In the genomic region with DNA sequence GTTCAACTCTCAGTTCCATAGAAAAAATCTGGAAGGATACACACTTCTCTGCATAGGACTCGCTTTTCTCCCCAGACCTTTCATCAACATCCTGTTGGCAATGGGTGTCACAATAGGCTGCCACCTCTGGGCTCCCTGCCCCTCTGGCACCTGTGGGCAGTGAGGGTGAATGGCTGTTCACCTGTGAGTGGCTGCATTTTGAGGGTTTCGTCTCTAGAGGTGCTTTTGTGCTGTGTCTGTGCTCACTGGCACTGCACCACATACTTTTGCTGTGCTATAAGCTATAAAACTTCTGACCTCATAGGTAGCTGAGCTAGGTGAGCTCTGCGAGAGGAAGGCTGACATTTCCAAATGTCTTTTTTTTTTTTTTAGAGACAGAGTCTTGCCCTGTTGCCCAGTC, we compare ENCODE assay signal across 11 cellular contexts. TPM values are rescaled to one million over a fixed set of nuclear protein-coding genes. Genes with fewer than 3 reads are reported as not detected.
"Had no signal": no experiment of that assay in that cellular context is flagged by ENCODE, and none has a peak within 500 bp of the region (broad histone marks: within the 10 kb centered on the region; RNA-seq: fewer than 3 reads in every experiment).

No MANE protein-coding gene starts in this region.

- H3K27me3 ChIP-seq: esophagus squamous epithelium, testis had no signal

- H3K27ac ChIP-seq: testis had no signal

- DNase-seq: activated CD4-positive, alpha-beta memory T cell treated with anti-CD3 and anti-CD28 coated beads, Interleukin-2, amount 10 ng/mL, durations not matched to agents 7 days and 5 days; activated CD8-positive, alpha-beta memory T cell treated with anti-CD3 and anti-CD28 coated beads, Interleukin-2, amount 50 U/mL, for 48 hours; esophagus squamous epithelium; foreskin fibroblast; left ventricle myocardium superior; stimulated activated CD4-positive, alpha-beta T cell treated with anti-CD3 and anti-CD28 coated beads, Interleukin-4, amount 100 ng/mL, for 1 hour; testis had no signal

- H3K36me3 ChIP-seq: esophagus squamous epithelium had no signal

- H3K4me3 ChIP-seq: esophagus squamous epithelium, testis had no signal

- H3K9me3 ChIP-seq: esophagus squamous epithelium, testis had no signal

RNA-seq across cellular contexts. Expression of gene RD3, which starts 51.0 kb away (rescaled TPM):
- total RNA-seq: activated CD4-positive, alpha-beta memory T cell treated with anti-CD3 and anti-CD28 coated beads, Interleukin-2, amount 10 ng/mL, durations not matched to agents 7 days and 5 days; aorta; left ventricle myocardium superior; osteoblast; pulmonary artery endothelial cell; T-helper 2 cell treated with Interferon-gamma antibody and Interleukin-4, amounts not matched to agents 100 ng/mL and 5 ng/mL, for 36 hours had no signal
